In genomic region chr5:132375957-132376356, GRCh38 we compare ENCODE assay signal across 15 cellular contexts. TPM values are rescaled to one million over a fixed set of nuclear protein-coding genes. Genes with fewer than 3 reads are reported as not detected.
DNase-seq lines count a peak whose midpoint lies in the region; ATAC-seq and TF ChIP-seq lines count a peak whose summit lies in the region.
"Had no signal": no experiment of that assay in that cellular context is flagged by ENCODE, and none has a peak within 500 bp of the region (broad histone marks: within the 10 kb centered on the region; RNA-seq: fewer than 3 reads in every experiment).

No MANE protein-coding gene starts in this region.

- H3K36me3 ChIP-seq in breast epithelium (no peaks in the 10 kb centered on the region), mesenchymal stem cell (ENCODE audit: control insufficient read depth in 1 of 2, insufficient read depth in 2 of 2, low read depth in 1 of 2, low read length in 2 of 2) (peaks cover 0 to 17% of the 10 kb centered on the region in 2 experiments), thoracic aorta (no peaks in the 10 kb centered on the region)

- H3K9me3 ChIP-seq in breast epithelium: no peaks in the 10 kb centered on the region
- no peaks in the 10 kb centered on the region for H3K9me3 ChIP-seq in mesenchymal stem cell (ENCODE audit: control insufficient read depth, low read length)
- no peaks in the 10 kb centered on the region for H3K9me3 ChIP-seq in thoracic aorta

- H3K36me3 Mint-ChIP-seq in MCF 10A (ENCODE audit: insufficient read depth, unreplicated experiment) (peaks cover 64% of the 10 kb centered on the region), CD14-positive monocyte (peaks cover 13 to 22% of the 10 kb centered on the region in 2 donors)
- H3K36me3 Mint-ChIP-seq: CD4-positive, alpha-beta memory T cell had no signal

- H3K27me3 ChIP-seq in breast epithelium: no peaks in the 10 kb centered on the region
- no peaks in the 10 kb centered on the region for H3K27me3 ChIP-seq in mesenchymal stem cell (ENCODE audit: control insufficient read depth in 1 of 2, insufficient read depth in 1 of 2, low read length in 2 of 2)
- H3K27me3 ChIP-seq in thoracic aorta (replicated peaks; ENCODE audit: insufficient read depth): no peaks in the 10 kb centered on the region

- CTCF ChIA-PET in MCF 10A (lab: Yijun Ruan, JAX): interaction anchor here (0.7 to 2.0 kb wide), 7 partner anchors 11 to 197 kb away, joined by 3 to 8 read pairs (median 3); no protein-coding TSS in a partner anchor

- DNase-seq in MCF 10A (ENCODE audit: unreplicated experiment) (no peak), breast epithelium (ENCODE audit: low spot score in 2 of 2) (no peak), mesenchymal stem cell (no peak), thoracic aorta (ENCODE audit: low spot score) (no peak), SK-N-DZ (ENCODE audit: low spot score) (no peak), CD14-positive monocyte (ENCODE audit: low spot score) (no peak)
- DNase-seq: 8988T; CD4-positive, alpha-beta memory T cell; DMS79; GOT3; H9 had no signal

- H3K23ac ChIP-seq in mesenchymal stem cell (ENCODE audit: low read length in 2 of 2): no peak overlapping the region

- H3K27ac ChIP-seq in breast epithelium: no peak overlapping the region
- peak overlapping the region; percentile 50 for H3K27ac ChIP-seq in cingulate gyrus (ENCODE audit: low read depth, low read length)
- no peak overlapping the region for H3K27ac ChIP-seq in mesenchymal stem cell (ENCODE audit: low read length, poor library complexity, severe bottlenecking)
- peak overlapping the region; percentile 69 to 71 for H3K27ac ChIP-seq in thoracic aorta
- H3K27ac ChIP-seq: HL-60 had no signal

- peak overlapping the region; percentile 19 for H2AK5ac ChIP-seq in mesenchymal stem cell (ENCODE audit: low read length, severe bottlenecking)

- no peak overlapping the region for H2BK12ac ChIP-seq in mesenchymal stem cell (ENCODE audit: low read length in 2 of 2)

- TF ChIP-seq CTCF in MCF 10A (IDR thresholded peaks at IDR 0.05; ENCODE audit: unreplicated experiment) (no peak), breast epithelium (IDR thresholded peaks at IDR 0.05) (no peak), thoracic aorta (IDR thresholded peaks at IDR 0.05) (no peak), CD14-positive monocyte (IDR thresholded peaks at IDR 0.05) (no peak)

- POLR2A ChIA-PET in MCF 10A (lab: Yijun Ruan, JAX): interaction anchor here (0.5 to 7.6 kb wide), 5 partner anchors 9 to 115 kb away, joined by 3 to 48 read pairs (median 3); partner anchors contain the start of gene IRF1

- H3K4me3 ChIP-seq in breast epithelium: no peak overlapping the region
- H3K4me3 ChIP-seq in mesenchymal stem cell (ENCODE audit: insufficient read depth in 1 of 2, low read depth in 1 of 2, low read length in 2 of 2): no peak overlapping the region
- no peak overlapping the region for H3K4me3 ChIP-seq in thoracic aorta

- H4K8ac ChIP-seq in mesenchymal stem cell (ENCODE audit: low read length): no peak overlapping the region

- H3K9me3 Mint-ChIP-seq in MCF 10A (ENCODE audit: unreplicated experiment) (no peaks in the 10 kb centered on the region), CD14-positive monocyte (no peaks in the 10 kb centered on the region)
- H3K9me3 Mint-ChIP-seq: CD4-positive, alpha-beta memory T cell; H9 had no signal

- no TSS peak for BruUV-seq in MCF 10A (replicated peaks; lab: Mats Ljungman, UMichigan)

- no peak overlapping the region for H3K18ac ChIP-seq in mesenchymal stem cell (ENCODE audit: low read depth in 1 of 2, low read length in 2 of 2)

- H2BK120ac ChIP-seq in mesenchymal stem cell (ENCODE audit: low read depth, low read length): no peak overlapping the region

- H3K79me1 ChIP-seq in mesenchymal stem cell (replicated peaks; ENCODE audit: low read length, poor library complexity, severe bottlenecking): peaks cover 44% of the 10 kb centered on the region

- H3K4me1 Mint-ChIP-seq in MCF 10A (ENCODE audit: insufficient read depth, unreplicated experiment): peaks cover 64% of the 10 kb centered on the region
- peaks cover 19% of the 10 kb centered on the region for H3K4me1 Mint-ChIP-seq in CD14-positive monocyte

- ATAC-seq in thoracic aorta (ENCODE audit: insufficient number of reproducible peaks, low FRiP score, low read depth): no peak
- no peak for ATAC-seq in HG02884 (IDR thresholded peaks at IDR 0.05; ENCODE audit: unreplicated experiment)

- intact Hi-C loops in MCF 10A (cut with micrococcal nuclease): no loop called here
- intact Hi-C loops in breast epithelium (cut with DNase I; ENCODE audit: low total_unique reads): no loop called here
- intact Hi-C loops in CD14-positive monocyte (cut with micrococcal nuclease): no loop called here

- no peak overlapping the region for H3K4ac ChIP-seq in mesenchymal stem cell (ENCODE audit: low read depth in 1 of 2, low read length in 2 of 2)

- no peak overlapping the region for H3K4me2 ChIP-seq in mesenchymal stem cell (ENCODE audit: low read length, poor library complexity, severe bottlenecking)

- H3K27ac Mint-ChIP-seq in MCF 10A (ENCODE audit: low read depth, unreplicated experiment) (peak overlapping the region; percentile 33), CD14-positive monocyte (no peak overlapping the region)
- H3K27ac Mint-ChIP-seq: B cell, H9 had no signal

- no peak for TF ChIP-seq POLR2A in breast epithelium (IDR thresholded peaks at IDR 0.05)

- H2BK15ac ChIP-seq in mesenchymal stem cell (ENCODE audit: low read depth, poor library complexity, severe bottlenecking): no peak overlapping the region

- H3K4me3 Mint-ChIP-seq in MCF 10A (ENCODE audit: unreplicated experiment) (no peak overlapping the region), CD14-positive monocyte (no peak overlapping the region)
- H3K4me3 Mint-ChIP-seq: B cell; CD4-positive, alpha-beta memory T cell; H9 had no signal

- 82% methylated on average over 3 of the region's 3 CpGs for WGBS in mesenchymal stem cell

- no peak overlapping the region for H2AFZ ChIP-seq in mesenchymal stem cell (ENCODE audit: low read depth, low read length)

- H3K14ac ChIP-seq in mesenchymal stem cell (ENCODE audit: low read length in 2 of 2): no peak overlapping the region

- H3K4me1 ChIP-seq in breast epithelium (peaks cover 10 to 22% of the 10 kb centered on the region in 2 donors), mesenchymal stem cell (ENCODE audit: control insufficient read depth, insufficient read depth, low read depth, low read length) (peaks cover 30% of the 10 kb centered on the region), thoracic aorta (ENCODE audit: control insufficient read depth in 1 of 2, low read depth in 2 of 2) (peaks cover 7 to 49% of the 10 kb centered on the region in 2 donors)

- H3K9ac ChIP-seq in mesenchymal stem cell (ENCODE audit: low read length): no peak overlapping the region

- no peak overlapping the region for H2BK5ac ChIP-seq in mesenchymal stem cell (ENCODE audit: low read depth, low read length, poor library complexity, severe bottlenecking)

- no peak overlapping the region for H4K91ac ChIP-seq in mesenchymal stem cell (ENCODE audit: low read length)

- no peaks in the 10 kb centered on the region for H3K27me3 Mint-ChIP-seq in MCF 10A (ENCODE audit: insufficient read depth, unreplicated experiment)
- H3K27me3 Mint-ChIP-seq in CD14-positive monocyte (ENCODE audit: low read depth in 3 of 3): no peaks in the 10 kb centered on the region
- H3K27me3 Mint-ChIP-seq: B cell; CD4-positive, alpha-beta memory T cell had no signal

RNA-seq across cellular contexts. Expression of gene SLC22A5, which starts 6.4 kb away (rescaled TPM):
- total RNA-seq in MCF 10A (2022) (122 and 167 TPM in 2 replicates), breast epithelium (10 to 100 TPM in 2 of 3 donors, 1 to 10 TPM in 1; 6.6 to 31.5 (median 23.3) TPM), thoracic aorta (10 to 100 TPM; 24.9 to 30.8 TPM)
- polyA plus RNA-seq in mesenchymal stem cell (2013, experiment 1 of 2): 1.7 TPM
- polyA plus RNA-seq in mesenchymal stem cell (2013, experiment 2 of 2): 1.7 TPM
- 1.3 and 1.5 TPM in 2 replicates for polyA plus RNA-seq in SK-N-DZ (2014; cell fraction: cytosol; rRNA removed)
- 2.8 and 7.0 TPM in 2 replicates for polyA plus RNA-seq in SK-N-DZ (2014; cell fraction: nucleus; rRNA removed)
- polyA plus RNA-seq in CD14-positive monocyte: 1 to 10 TPM; 2.4 to 3.5 TPM

Comparison
In these comparisons a context has a peak if more than half of its experiments do, and no peak if none do; other contexts are left out.
1. H3K27ac ChIP-seq: peak in cingulate gyrus (single experiment) and thoracic aorta (2 of 2); none in breast epithelium (0 of 2) and mesenchymal stem cell (single experiment).